In the genomic region with DNA sequence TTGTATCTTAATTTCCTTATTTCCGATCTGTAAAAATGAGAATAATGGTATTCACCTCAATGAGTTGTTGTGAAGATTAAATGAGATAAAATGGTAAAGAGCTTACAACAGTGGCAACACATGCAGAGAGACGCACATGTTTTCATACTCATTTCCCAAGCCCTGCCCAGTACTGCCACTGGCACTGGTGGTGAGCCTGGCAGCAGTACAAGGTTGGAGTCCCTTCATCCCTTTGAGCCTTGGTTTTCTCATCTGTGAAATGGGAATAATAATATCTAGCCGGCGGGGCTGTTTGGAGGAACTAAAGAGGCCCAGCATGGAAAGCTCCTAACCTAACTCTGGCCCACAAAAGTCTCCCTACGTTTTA, we compare ENCODE assay signal across 9 cellular contexts. TPM values are rescaled to one million over a fixed set of nuclear protein-coding genes. Genes with fewer than 3 reads are reported as not detected.
DNase-seq lines count a peak whose midpoint lies in the region; ATAC-seq and TF ChIP-seq lines count a peak whose summit lies in the region.
"Had no signal": no experiment of that assay in that cellular context is flagged by ENCODE, and none has a peak within 500 bp of the region (broad histone marks: within the 10 kb centered on the region; RNA-seq: fewer than 3 reads in every experiment).

No MANE protein-coding gene starts in this region.

- H3K4me3 ChIP-seq in right atrium auricular region: peak overlapping the region in 1 of 2 donors; percentile 90
- H3K4me3 ChIP-seq in adrenal gland: peak overlapping the region in 1 of 4 donors; percentile 78
- peak overlapping the region; percentile 48 to 84 for H3K4me3 ChIP-seq in muscle layer of colon (ENCODE audit: low read depth in 1 of 2, low read length in 2 of 2)
- no peak overlapping the region for H3K4me3 ChIP-seq in vagina
- H3K4me3 ChIP-seq in upper lobe of right lung: no peak overlapping the region

- 59 to 79% (median 64%) methylated on average over 5 of the region's 5 CpGs for WGBS in adrenal gland, 4 donors

- no peak for TF ChIP-seq POLR2A in adrenal gland (IDR thresholded peaks at IDR 0.05)
- no peak for TF ChIP-seq POLR2A in vagina (IDR thresholded peaks at IDR 0.05)

- peak; percentile 51 for DNase-seq in right atrium auricular region (ENCODE audit: low spot score)
- DNase-seq in Right ventricle myocardium superior: no peak
- DNase-seq in adrenal gland: no peak
- no peak for DNase-seq in vagina (ENCODE audit: extremely low spot score in 2 of 2)
- DNase-seq in cerebellar nuclear complex (lab: John Stamatoyannopoulos, UW): no peak
- no peak for DNase-seq in upper lobe of right lung
- DNase-seq: NCI-H2107 had no signal

- H3K9ac ChIP-seq in muscle layer of colon (ENCODE audit: low read length): no peak overlapping the region

- H3K4me1 ChIP-seq in right atrium auricular region (peaks cover 0 to 50% of the 10 kb centered on the region in 2 donors), adrenal gland (replicated peaks in 1 of 2) (peaks cover 38 to 45% of the 10 kb centered on the region in 2 donors), muscle layer of colon (ENCODE audit: insufficient read depth, low read length) (peaks cover 38% of the 10 kb centered on the region), vagina (peaks cover 44% of the 10 kb centered on the region), upper lobe of right lung (peaks cover 36% of the 10 kb centered on the region)

- H3K27me3 ChIP-seq in right atrium auricular region (no peaks in the 10 kb centered on the region), adrenal gland (no peaks in the 10 kb centered on the region), muscle layer of colon (ENCODE audit: control insufficient read depth in 1 of 2, insufficient read depth in 2 of 2, low read length in 2 of 2) (no peaks in the 10 kb centered on the region), vagina (no peaks in the 10 kb centered on the region), upper lobe of right lung (no peaks in the 10 kb centered on the region)

- no peaks in the 10 kb centered on the region for H3K9me3 ChIP-seq in right atrium auricular region
- H3K9me3 ChIP-seq in adrenal gland (replicated peaks in 1 of 3): no peaks in the 10 kb centered on the region
- H3K9me3 ChIP-seq in muscle layer of colon (ENCODE audit: low read length): no peaks in the 10 kb centered on the region
- no peaks in the 10 kb centered on the region for H3K9me3 ChIP-seq in vagina
- H3K9me3 ChIP-seq in upper lobe of right lung: no peaks in the 10 kb centered on the region

- peak overlapping the region; percentile 92 to 93 for H3K27ac ChIP-seq in right atrium auricular region
- peak overlapping the region in 4 of 5 donors; percentile 68 to 97 (median 95) for H3K27ac ChIP-seq in adrenal gland
- peak overlapping the region; percentile 82 for H3K27ac ChIP-seq in muscle layer of colon (ENCODE audit: low read depth, low read length)
- peak overlapping the region; percentile 93 for H3K27ac ChIP-seq in vagina
- H3K27ac ChIP-seq in upper lobe of right lung: no peak overlapping the region

- TF ChIP-seq CTCF in right atrium auricular region (IDR thresholded peaks at IDR 0.05): no peak
- no peak for TF ChIP-seq CTCF in adrenal gland (IDR thresholded peaks at IDR 0.05)
- TF ChIP-seq CTCF in vagina (IDR thresholded peaks at IDR 0.05): no peak
- no peak for TF ChIP-seq CTCF in upper lobe of right lung (IDR thresholded peaks at IDR 0.05)

- H3K36me3 ChIP-seq in right atrium auricular region (no peaks in the 10 kb centered on the region), adrenal gland (replicated peaks in 1 of 2) (no peaks in the 10 kb centered on the region), muscle layer of colon (ENCODE audit: insufficient read depth, low read length) (no peaks in the 10 kb centered on the region), vagina (no peaks in the 10 kb centered on the region), upper lobe of right lung (no peaks in the 10 kb centered on the region)

- intact Hi-C loops in Right ventricle myocardium superior (cut with DNase I): no loop called here
- intact Hi-C loops in adrenal gland (cut with DNase I): no loop called here
- intact Hi-C loops in vagina (cut with DNase I): no loop called here
- intact Hi-C loops in upper lobe of right lung (cut with DNase I): no loop called here

- ATAC-seq in Right ventricle myocardium superior (ENCODE audit: poor library complexity): no peak
- no peak for ATAC-seq in upper lobe of right lung
- no peak for ATAC-seq in HG02798 (IDR thresholded peaks at IDR 0.05; ENCODE audit: poor library complexity, unreplicated experiment)

RNA-seq across cellular contexts. Expression of gene CD276, which starts 0.9 kb away (rescaled TPM):
- 10 to 100 TPM; 31.2 to 60.4 TPM for total RNA-seq in right atrium auricular region
- total RNA-seq in Right ventricle myocardium superior: 36.5 TPM
- 100 to 1,000 TPM in 4 of 8 donors, 10 to 100 TPM in 4; 68.4 to 147 (median 98.2) TPM for total RNA-seq in adrenal gland
- polyA plus RNA-seq in adrenal gland: 10 to 100 TPM; 53.4 to 100.0 (median 78.7) TPM
- 78.1 TPM for total RNA-seq in vagina
- total RNA-seq in upper lobe of right lung: 60.8 TPM

RNA-seq across cellular contexts. Expression of gene NPTN, which starts 50.1 kb away (rescaled TPM):
- 100 to 1,000 TPM; 186 to 225 TPM for total RNA-seq in right atrium auricular region
- total RNA-seq in Right ventricle myocardium superior: 188 TPM
- 100 to 1,000 TPM; 100 to 197 (median 127) TPM for total RNA-seq in adrenal gland
- 100 to 1,000 TPM in 1 of 3 donors, 10 to 100 TPM in 2; 26.5 to 169 (median 28.7) TPM for polyA plus RNA-seq in adrenal gland
- total RNA-seq in vagina: 139 TPM
- total RNA-seq in upper lobe of right lung: 131 TPM

Comparison
In these comparisons a context has a peak if more than half of its experiments do, and no peak if none do; other contexts are left out.
1. H3K4me3 ChIP-seq: peak in muscle layer of colon (2 of 2); none in vagina (0 of 2) and upper lobe of right lung (single experiment).